Comparison of ENCODE assay signal across 1 cellular context in the genomic region with DNA sequence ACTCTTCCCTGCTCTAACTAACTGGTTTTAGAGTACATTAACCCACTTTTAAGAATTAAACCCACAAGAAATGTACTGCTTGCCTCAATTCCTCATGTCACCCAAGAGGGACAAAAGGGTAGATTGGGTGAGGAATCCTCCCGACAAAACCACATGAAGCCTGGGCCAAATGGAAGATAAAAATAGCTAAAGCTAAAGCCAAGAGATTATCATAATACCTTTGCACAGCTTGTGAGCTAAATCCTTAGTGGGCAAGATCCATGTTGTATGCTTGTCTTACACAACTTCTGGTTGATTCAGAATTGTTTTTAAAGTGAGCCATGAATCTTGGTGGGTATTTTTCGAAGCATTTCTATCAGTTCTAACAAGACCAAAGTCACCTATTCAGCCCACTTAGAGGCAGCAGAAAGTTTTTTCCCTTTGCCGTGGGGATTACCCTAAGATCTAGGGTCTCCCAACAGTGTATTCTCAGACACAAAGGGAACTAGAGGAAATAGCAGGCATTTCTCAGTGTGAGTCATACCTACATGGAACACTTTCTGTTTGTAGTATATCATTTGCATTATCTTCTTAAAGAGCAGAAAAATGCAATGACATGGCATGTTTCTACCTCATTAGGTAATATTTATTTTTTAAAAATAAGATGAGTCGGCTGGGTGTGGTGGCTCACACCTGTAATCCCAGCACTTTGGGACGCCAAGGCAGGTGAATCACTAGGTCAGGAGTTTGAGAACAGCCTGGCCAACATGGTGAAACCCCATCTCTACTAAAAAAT.
TF ChIP-seq lines count a peak whose summit lies in the region.

No MANE protein-coding gene starts in this region.

TF ChIP-seq in SK-N-SH treated with all-trans-retinoic acid at 6 μM for 48 hours, 23 proteins besides CTCF, POLR2A, EP300 and RAD21 (continued from another document):
- TF ChIP-seq ARNTL (CRISPR knock-in tag; IDR thresholded peaks at IDR 0.05; ENCODE audit: borderline replicate concordance, low read depth): no peak
- TF ChIP-seq ISL1 (CRISPR knock-in tag; IDR thresholded peaks at IDR 0.05): no peak
- TF ChIP-seq ZC3H10 (CRISPR knock-in tag; IDR thresholded peaks at IDR 0.05): no peak
- no peak for TF ChIP-seq PPARA (CRISPR knock-in tag; IDR thresholded peaks at IDR 0.05; ENCODE audit: borderline replicate concordance)
- no peak for TF ChIP-seq ZFP3 (CRISPR knock-in tag; IDR thresholded peaks at IDR 0.05)
- TF ChIP-seq ESRRG (CRISPR knock-in tag; IDR thresholded peaks at IDR 0.05): no peak
- no peak for TF ChIP-seq BACH2 (CRISPR knock-in tag; IDR thresholded peaks at IDR 0.05; ENCODE audit: borderline replicate concordance)
- no peak for TF ChIP-seq GLIS3 (CRISPR knock-in tag; IDR thresholded peaks at IDR 0.05)
- TF ChIP-seq ZFP30 (CRISPR knock-in tag; IDR thresholded peaks at IDR 0.05): no peak
- TF ChIP-seq ZNF70 (CRISPR knock-in tag; IDR thresholded peaks at IDR 0.05): no peak
- TF ChIP-seq TOX (CRISPR knock-in tag; IDR thresholded peaks at IDR 0.05; ENCODE audit: borderline replicate concordance): no peak
